ENCODE assay signal across 10 cellular contexts in genomic region chr22:45311033-45311531, GRCh38. TPM values are rescaled to one million over a fixed set of nuclear protein-coding genes. Genes with fewer than 3 reads are reported as not detected.
A peak's percentile ranks its signal among the peaks of the same experiment; 100 is the strongest.
DNase-seq lines count a peak whose midpoint lies in the region; ATAC-seq, FAIRE-seq and TF ChIP-seq lines count a peak whose summit lies in the region.
"Had no signal": no experiment of that assay in that cellular context is flagged by ENCODE, and none has a peak within 500 bp of the region (broad histone marks: within the 10 kb centered on the region; RNA-seq: fewer than 3 reads in every experiment).

No MANE protein-coding gene starts in this region.

- H3K4me1 ChIP-seq in GM12878 (ENCODE audit: control insufficient read depth, insufficient read depth, low read length): peaks cover 25% of the 10 kb centered on the region

- BruUV-seq in GM12878 (replicated peaks; lab: Mats Ljungman, UMichigan): TSS peak; percentile 64

- no peak for DNase-seq in activated naive CD4-positive, alpha-beta T cell treated with anti-CD3 and anti-CD28 coated beads for 36 hours
- no peak for DNase-seq in activated naive CD4-positive, alpha-beta T cell treated with anti-CD3 and anti-CD28 coated beads, Interleukin-2, amount 50 U/mL, for 16 hours
- DNase-seq in GM12878 (ENCODE audit: low read depth, low spot score) (no peak), memory B cell (ENCODE audit: low spot score in 2 of 2) (no peak), type B pancreatic cell (ENCODE audit: extremely low spot score, unreplicated experiment) (no peak), NCI-H1694 treated with DMSO at 0.1 percent for 48 hours (lab: John Stamatoyannopoulos, UW) (no peak)

- no peak for TF ChIP-seq POLR2A in GM12878 (IDR thresholded peaks at IDR 0.05; ENCODE audit: low read depth, low read length)

- no peak for TF ChIP-seq EP300 in GM12878 (IDR thresholded peaks at IDR 0.05; ENCODE audit: borderline replicate concordance in 1 of 2, control insufficient read depth in 1 of 2, low read depth in 2 of 2, low read length in 2 of 2)

- H2AFZ ChIP-seq in GM12878 (ENCODE audit: control insufficient read depth, low read depth, low read length): no peak overlapping the region

- 86% methylated on average over 12 of the region's 12 CpGs for WGBS in GM12878 (ENCODE audit: insufficient coverage, insufficient replicate concordance, low lambda C conversion rate, missing lambda C conversion rate)

- peak overlapping the region; percentile 96 for H3K4me3 ChIP-seq in GM12878

- intact Hi-C loops in activated naive CD4-positive, alpha-beta T cell treated with anti-CD3 and anti-CD28 coated beads for 36 hours (cut with micrococcal nuclease): no loop called here
- intact Hi-C loops in GM12878 (cut with micrococcal nuclease; ENCODE audit: unreplicated experiment): no loop called here

- no peaks in the 10 kb centered on the region for H3K27me3 Mint-ChIP-seq in activated naive CD4-positive, alpha-beta T cell treated with anti-CD3 and anti-CD28 coated beads for 36 hours (ENCODE audit: low read depth)
- H3K27me3 Mint-ChIP-seq in memory B cell (no peaks in the 10 kb centered on the region), type B pancreatic cell (peaks cover 3% of the 10 kb centered on the region)

- TF ChIP-seq CTCF in GM12878 (IDR thresholded peaks at IDR 0.05 in 2 of 3, conservative IDR thresholded peaks at IDR 0.05 in 1 of 3; ENCODE audit: control insufficient read depth in 2 of 3, extremely low read depth in 1 of 3, insufficient read depth in 1 of 3, low read depth in 3 of 3, low read length in 3 of 3): no peak
- TF ChIP-seq CTCF in type B pancreatic cell (conservative IDR thresholded peaks at IDR 0.05): no peak

- H4K20me1 ChIP-seq in GM12878 (ENCODE audit: control insufficient read depth, insufficient read depth): peaks cover 3% of the 10 kb centered on the region; the same call in 1 of the 2 replicates

- ATAC-seq in GM12878 (no peak), memory B cell (ENCODE audit: low read depth) (no peak), GM19467 (IDR thresholded peaks at IDR 0.05; ENCODE audit: unreplicated experiment) (no peak), GM18519 (IDR thresholded peaks at IDR 0.05; ENCODE audit: low FRiP score, unreplicated experiment) (no peak)
- ATAC-seq: left colon had no signal

- peaks cover 58% of the 10 kb centered on the region for H3K4me1 Mint-ChIP-seq in activated naive CD4-positive, alpha-beta T cell treated with anti-CD3 and anti-CD28 coated beads for 36 hours (ENCODE audit: low read depth)
- peaks cover 34% of the 10 kb centered on the region for H3K4me1 Mint-ChIP-seq in memory B cell
- peaks cover 28% of the 10 kb centered on the region for H3K4me1 Mint-ChIP-seq in type B pancreatic cell (ENCODE audit: unreplicated experiment)

- H3K36me3 Mint-ChIP-seq in activated naive CD4-positive, alpha-beta T cell treated with anti-CD3 and anti-CD28 coated beads for 36 hours (ENCODE audit: low read depth): peaks cover 6% of the 10 kb centered on the region
- H3K36me3 Mint-ChIP-seq in memory B cell: no peaks in the 10 kb centered on the region
- peaks cover 15% of the 10 kb centered on the region for H3K36me3 Mint-ChIP-seq in type B pancreatic cell

- H3K27me3 ChIP-seq in GM12878 (replicated peaks in 1 of 2; ENCODE audit: control insufficient read depth in 2 of 2, insufficient read depth in 2 of 2, low read length in 1 of 2): no peaks in the 10 kb centered on the region

- no peaks in the 10 kb centered on the region for H3K9me3 Mint-ChIP-seq in activated naive CD4-positive, alpha-beta T cell treated with anti-CD3 and anti-CD28 coated beads for 36 hours
- no peaks in the 10 kb centered on the region for H3K9me3 Mint-ChIP-seq in memory B cell
- H3K9me3 Mint-ChIP-seq in type B pancreatic cell: no peaks in the 10 kb centered on the region

- SMC1A ChIA-PET in GM12878 (lab: Charles Lee; ENCODE audit: uncharacterized antibody, unreplicated experiment): interaction anchor here (0.9 kb wide), 1 partner anchor 9 kb away, joined by 3 read pairs; no protein-coding TSS in a partner anchor

- H3K79me2 ChIP-seq in GM12878 (ENCODE audit: control insufficient read depth, insufficient read depth, low read length): peaks cover 12% of the 10 kb centered on the region

- no peaks in the 10 kb centered on the region for H3K36me3 ChIP-seq in GM12878 (ENCODE audit: control insufficient read depth in 2 of 2, insufficient read depth in 2 of 2, low read length in 1 of 2)

- peak overlapping the region; percentile 75 for H3K4me2 ChIP-seq in GM12878 (ENCODE audit: control insufficient read depth, insufficient read depth)

- peak overlapping the region; percentile 57 for H3K27ac Mint-ChIP-seq in activated naive CD4-positive, alpha-beta T cell treated with anti-CD3 and anti-CD28 coated beads for 36 hours
- H3K27ac Mint-ChIP-seq in memory B cell (peak overlapping the region; percentile 93), type B pancreatic cell (peak overlapping the region; percentile 87)

- in situ Hi-C loops in GM12878 (cut with MboI): no loop called here

- FAIRE-seq in GM12878 (lab: Jason Lieb, UNC): no peak

- peak overlapping the region; percentile 79 for H3K4me3 Mint-ChIP-seq in activated naive CD4-positive, alpha-beta T cell treated with anti-CD3 and anti-CD28 coated beads for 36 hours
- H3K4me3 Mint-ChIP-seq in memory B cell: peak overlapping the region; percentile 90
- peak overlapping the region; percentile 89 for H3K4me3 Mint-ChIP-seq in type B pancreatic cell

- no peak overlapping the region for H3K27ac ChIP-seq in GM12878 (ENCODE audit: control insufficient read depth, insufficient read depth)

- no peaks in the 10 kb centered on the region for H3K9me3 ChIP-seq in GM12878 (replicated peaks; ENCODE audit: control insufficient read depth, insufficient read depth, low read length)

- CTCF ChIA-PET in activated naive CD4-positive, alpha-beta T cell treated with anti-CD3 and anti-CD28 coated beads for 36 hours (lab: Charles Lee): interaction anchor here (0.7 to 0.9 kb wide), 2 partner anchors 13 to 131 kb away, joined by 3 read pairs; no protein-coding TSS in a partner anchor
- CTCF ChIA-PET in GM12878 (lab: Yijun Ruan, JAX): interaction anchor here (0.8 to 0.9 kb wide), 2 partner anchors 23 to 337 kb away, joined by 3 read pairs; no protein-coding TSS in a partner anchor

- H3K9ac ChIP-seq in GM12878 (ENCODE audit: control insufficient read depth, insufficient read depth, low read length): peak overlapping the region; percentile 89; the same call in 1 of the 2 replicates

- TF ChIP-seq RAD21 in GM12878 (IDR thresholded peaks at IDR 0.05; ENCODE audit: insufficient read depth, low read depth, low read length): no peak

- RAD21 ChIA-PET in GM12878 (lab: Charles Lee; ENCODE audit: unreplicated experiment): interaction anchor here (0.7 to 2.1 kb wide), 2 partner anchors 8 to 64 kb away, joined by 3 to 6 read pairs; no protein-coding TSS in a partner anchor

- POLR2A ChIA-PET in GM12878 (lab: Charles Lee): interaction anchor here (0.6 kb wide), 1 partner anchor 40 kb away, joined by 5 read pairs; no protein-coding TSS in a partner anchor

TF ChIP-seq in GM12878, 131 proteins besides CTCF, POLR2A, EP300 and RAD21 (continues in another document):
- TF ChIP-seq NBN (IDR thresholded peaks at IDR 0.05) (no peak), BRCA1 (IDR thresholded peaks at IDR 0.05; ENCODE audit: low read depth, low read length) (no peak), NFIC (IDR thresholded peaks at IDR 0.05; ENCODE audit: low read depth, low read length) (no peak)

RNA-seq across cellular contexts. Expression of gene FAM118A, which starts 1.3 kb away (rescaled TPM):
- 10 to 100 TPM; 62.2 to 66.9 TPM for total RNA-seq in activated naive CD4-positive, alpha-beta T cell treated with anti-CD3 and anti-CD28 coated beads for 36 hours
- total RNA-seq in GM12878 (2013; cell fraction: nucleolus; rRNA removed): 527 and 548 TPM in 2 replicates
- total RNA-seq in GM12878 (2014; rRNA removed) (59.2 and 69.5 TPM in 2 replicates), GM12878 (2014; rRNA removed; fragmentation: Illumina TruSeq; extraction: Trizol) (53.0 and 54.0 TPM in 2 replicates), GM12878 (2021) (44.6 and 63.1 TPM in 2 replicates), type B pancreatic cell (ENCODE audit: low replicate concordance) (89.7 and 121 TPM in 2 replicates)
- polyA plus RNA-seq in GM12878 (2011; ENCODE audit: low read depth): 93.5 TPM
- polyA plus RNA-seq in GM12878 (2011; rRNA removed) (332 and 365 TPM in 2 replicates), GM12878 (2014; fragmentation: Illumina TruSeq; extraction: Trizol) (66.3 and 73.8 TPM in 2 replicates), GM12878 (2014; fragmentation: Nextera tagmentation; extraction: Ambion mirVana) (10 to 100 TPM; 17.4 to 20.1 TPM), GM12878 (2014; rRNA removed) (125 and 126 TPM in 2 replicates), GM12878 (2016; fragmentation: Nextera tagmentation; extraction: Ambion mirVana) (10 to 100 TPM; 41.7 to 44.1 TPM)
- polyA plus RNA-seq in GM12878 (2011; cell fraction: cytosol; rRNA removed): 197 and 240 TPM in 2 replicates
- 1,350 and 1,445 TPM in 2 replicates for polyA plus RNA-seq in GM12878 (2011; cell fraction: nucleus; rRNA removed)
- polyA plus RNA-seq in GM12878 (2012): 117 and 140 TPM in 2 replicates
- 53.4 and 81.5 TPM in 2 replicates for polyA minus RNA-seq in GM12878 (2011; rRNA and poly(A)+ RNA removed)
- 15.4 and 18.0 TPM in 2 replicates for polyA minus RNA-seq in GM12878 (2011; cell fraction: cytosol; rRNA and poly(A)+ RNA removed)
- polyA minus RNA-seq in GM12878 (2011; cell fraction: nucleus; rRNA and poly(A)+ RNA removed): 94.8 and 121 TPM in 2 replicates

RNA-seq across cellular contexts. Expression of gene UPK3A, which starts 26.3 kb away (rescaled TPM):
- total RNA-seq in activated naive CD4-positive, alpha-beta T cell treated with anti-CD3 and anti-CD28 coated beads for 36 hours: not detected
- total RNA-seq in GM12878 (2013; cell fraction: nucleolus; rRNA removed): not detected in 2 replicates
- total RNA-seq in GM12878 (2014; rRNA removed): not detected in 2 replicates
- not detected in 2 replicates for total RNA-seq in GM12878 (2014; rRNA removed; fragmentation: Illumina TruSeq; extraction: Trizol)
- total RNA-seq in GM12878 (2021): not detected in 2 replicates
- polyA plus RNA-seq in GM12878 (2011; ENCODE audit: low read depth): not detected
- polyA plus RNA-seq in GM12878 (2011; rRNA removed): not detected in 2 replicates
- not detected in 2 replicates for polyA plus RNA-seq in GM12878 (2011; cell fraction: cytosol; rRNA removed)
- polyA plus RNA-seq in GM12878 (2011; cell fraction: nucleus; rRNA removed): not detected in 2 replicates
- 0.18 TPM in 1 of 2 replicates, not detected in the other for polyA plus RNA-seq in GM12878 (2012)
- not detected in 2 replicates for polyA plus RNA-seq in GM12878 (2014; fragmentation: Illumina TruSeq; extraction: Trizol)
- not detected for polyA plus RNA-seq in GM12878 (2014; fragmentation: Nextera tagmentation; extraction: Ambion mirVana)
- not detected in 2 replicates for polyA plus RNA-seq in GM12878 (2014; rRNA removed)
- polyA plus RNA-seq in GM12878 (2016; fragmentation: Nextera tagmentation; extraction: Ambion mirVana): not detected
- polyA minus RNA-seq in GM12878 (2011; rRNA and poly(A)+ RNA removed): not detected in 2 replicates
- not detected in 2 replicates for polyA minus RNA-seq in GM12878 (2011; cell fraction: cytosol; rRNA and poly(A)+ RNA removed)
- polyA minus RNA-seq in GM12878 (2011; cell fraction: nucleus; rRNA and poly(A)+ RNA removed): not detected in 2 replicates
- total RNA-seq in type B pancreatic cell (ENCODE audit: low replicate concordance): 0.29 and 0.62 TPM in 2 replicates
- total RNA-seq: Daoy had no signal
